1 cellular context compared by ENCODE assay signal in the genomic region with DNA sequence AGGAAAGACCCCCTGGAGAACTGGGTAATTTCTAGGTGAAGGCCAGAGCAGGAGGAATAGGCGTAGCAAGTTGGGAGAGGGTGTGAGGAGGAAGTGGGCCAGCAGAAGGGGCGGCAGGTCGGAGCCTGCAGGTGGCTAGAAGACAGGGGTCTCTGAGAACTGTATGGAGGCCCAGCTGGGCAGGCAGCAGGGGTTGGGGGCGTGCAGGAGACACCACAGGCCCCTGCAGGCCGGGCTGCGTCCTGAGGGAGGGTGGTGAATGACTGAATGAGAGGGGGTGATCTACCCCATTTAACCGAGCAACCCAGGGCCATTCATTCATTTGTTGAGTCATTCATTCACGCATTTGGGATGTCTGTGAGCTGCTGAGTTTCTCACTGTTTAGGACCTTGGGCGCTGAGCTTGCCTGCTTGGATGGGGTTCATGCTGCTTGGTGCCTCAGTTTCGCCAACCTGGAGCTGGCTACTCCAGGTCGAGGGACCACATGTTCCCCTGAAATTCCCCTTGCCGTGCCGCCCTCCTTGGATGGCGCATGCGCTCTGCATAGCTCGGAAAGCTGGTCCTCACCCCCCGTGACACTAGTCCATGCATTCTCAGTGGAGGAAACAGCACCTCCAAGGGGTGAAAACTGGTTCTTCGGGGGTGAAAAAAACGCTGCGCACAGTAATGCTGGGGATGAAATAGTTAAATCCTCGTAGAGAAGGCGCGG.
TF ChIP-seq lines count a peak whose summit lies in the region.

No MANE protein-coding gene starts in this region.

TF ChIP-seq in H1, 55 proteins besides CTCF, POLR2A, EP300 and RAD21:
- TF ChIP-seq JUN (IDR thresholded peaks at IDR 0.05; ENCODE audit: low read depth, low read length), result no peak
- TF ChIP-seq SAP30 (IDR thresholded peaks at IDR 0.05; ENCODE audit: insufficient read depth, insufficient replicate concordance, low read length), result no peak
- no peak for TF ChIP-seq CREB1 (IDR thresholded peaks at IDR 0.05)
- TF ChIP-seq E2F6 (IDR thresholded peaks at IDR 0.05), result no peak
- TF ChIP-seq CHD1 (IDR thresholded peaks at IDR 0.05; ENCODE audit: low read depth, low read length), result no peak
